ENCODE assay signal across 34 cellular contexts in the genomic region with DNA sequence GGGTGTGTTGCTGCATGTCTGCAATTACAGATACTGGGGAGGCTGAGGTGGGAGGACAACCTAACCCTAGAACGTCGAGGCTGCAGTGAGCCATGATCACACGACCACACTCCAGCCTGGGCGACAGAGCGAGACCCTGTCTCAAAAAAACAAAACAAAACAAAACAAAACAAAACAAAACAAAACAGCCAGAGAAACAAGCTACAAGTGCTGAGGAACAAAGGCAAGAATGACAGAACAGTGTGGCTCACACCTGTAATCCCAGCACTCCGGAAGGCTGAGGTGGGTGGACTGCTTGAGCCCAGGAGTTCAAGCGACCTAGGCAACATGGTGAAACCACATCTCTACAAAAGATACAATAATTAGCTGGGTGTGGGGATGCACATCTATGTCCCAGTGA.
"Had no signal": no experiment of that assay in that cellular context is flagged by ENCODE, and none has a peak within 500 bp of the region (broad histone marks: within the 10 kb centered on the region; RNA-seq: fewer than 3 reads in every experiment).

No MANE protein-coding gene starts in this region.

- ATAC-seq: activated naive CD4-positive, alpha-beta T cell treated with anti-CD3 and anti-CD28 coated beads, Interleukin-2, amount 50 U/mL, for 72 hours; activated naive CD8-positive, alpha-beta T cell treated with anti-CD3 and anti-CD28 coated beads, Interleukin-2, amount 50 U/mL, for 24 hours; activated T-cell treated with anti-CD3 and anti-CD28 coated beads, Interleukin-2, amount 50 U/mL, for 4 hours; activated T-cell treated with anti-CD3 and anti-CD28 coated beads, Interleukin-2, amount 50 U/mL, for 72 hours; activated T-helper 17 cell treated with anti-CD3 and anti-CD28 coated beads, Interleukin-2, amount 50 U/mL, for 72 hours; body of pancreas had no signal

- H3K9me3 ChIP-seq: adrenal gland, body of pancreas had no signal

- H3K27ac ChIP-seq: adrenal gland, ascending aorta, body of pancreas, brain microvascular endothelial cell, breast epithelium, cardiac muscle cell had no signal

- H3K36me3 ChIP-seq: adrenal gland, brain microvascular endothelial cell, breast epithelium, cardiac muscle cell had no signal

- H3K27me3 ChIP-seq: adrenal gland, ascending aorta, body of pancreas, brain microvascular endothelial cell, breast epithelium, cardiac muscle cell had no signal

- H3K4me1 ChIP-seq: adrenal gland, ascending aorta, body of pancreas, breast epithelium had no signal

- H3K4me3 ChIP-seq: adrenal gland, ascending aorta, body of pancreas, breast epithelium, cardiac muscle cell had no signal

- DNase-seq: activated effector memory CD4-positive, alpha-beta T cell treated with anti-CD3 and anti-CD28 coated beads, Interleukin-2, amount 50 U/mL, for 16 hours; activated effector memory CD4-positive, alpha-beta T cell treated with Interleukin-2 at 50 U/mL for 16 hours; activated gamma-delta T cell; activated gamma-delta T cell treated with Interleukin-2 at 50 U/mL for 16 hours; activated naive CD4-positive, alpha-beta T cell; activated naive CD4-positive, alpha-beta T cell treated with anti-CD3 and anti-CD28 coated beads for 36 hours; activated naive CD4-positive, alpha-beta T cell treated with anti-CD3 and anti-CD28 coated beads, Interleukin-2, amount 10 ng/mL, durations not matched to agents 7 days and 5 days; activated naive CD4-positive, alpha-beta T cell treated with anti-CD3 and anti-CD28 coated beads, Interleukin-2, amount 50 U/mL, for 16 hours; activated naive CD4-positive, alpha-beta T cell treated with Interleukin-2 at 50 U/mL for 16 hours; activated naive CD8-positive, alpha-beta T cell treated with anti-CD3 and anti-CD28 coated beads for 36 hours; activated naive CD8-positive, alpha-beta T cell treated with anti-CD3 and anti-CD28 coated beads, Interleukin-2, amount 10 ng/mL, durations not matched to agents 7 days and 5 days; activated naive CD8-positive, alpha-beta T cell treated with anti-CD3 and anti-CD28 coated beads, Interleukin-2, amount 50 U/mL, for 24 hours; activated T-cell treated with anti-CD3 and anti-CD28 coated beads, Interleukin-2, amount 50 U/mL, for 1 hour; activated T-cell treated with anti-CD3 and anti-CD28 coated beads, Interleukin-2, amount 50 U/mL, for 24 hours; activated T-cell treated with anti-CD3 and anti-CD28 coated beads, Interleukin-2, amount 50 U/mL, for 4 hours; activated T-cell treated with anti-CD3 and anti-CD28 coated beads, Interleukin-2, amount 50 U/mL, for 48 hours; activated T-cell treated with anti-CD3 and anti-CD28 coated beads, Interleukin-2, amount 50 U/mL, for 72 hours; amniotic stem cell; amygdala; anterior cingulate cortex; aorta; body of pancreas; brain microvascular endothelial cell; caudate nucleus; central memory CD4-positive, alpha-beta T cell; cerebellar nuclear complex had no signal

- FAIRE-seq: astrocyte, bronchial epithelial cell had no signal
